ENCODE assay signal across 1 cellular context in the genomic region with DNA sequence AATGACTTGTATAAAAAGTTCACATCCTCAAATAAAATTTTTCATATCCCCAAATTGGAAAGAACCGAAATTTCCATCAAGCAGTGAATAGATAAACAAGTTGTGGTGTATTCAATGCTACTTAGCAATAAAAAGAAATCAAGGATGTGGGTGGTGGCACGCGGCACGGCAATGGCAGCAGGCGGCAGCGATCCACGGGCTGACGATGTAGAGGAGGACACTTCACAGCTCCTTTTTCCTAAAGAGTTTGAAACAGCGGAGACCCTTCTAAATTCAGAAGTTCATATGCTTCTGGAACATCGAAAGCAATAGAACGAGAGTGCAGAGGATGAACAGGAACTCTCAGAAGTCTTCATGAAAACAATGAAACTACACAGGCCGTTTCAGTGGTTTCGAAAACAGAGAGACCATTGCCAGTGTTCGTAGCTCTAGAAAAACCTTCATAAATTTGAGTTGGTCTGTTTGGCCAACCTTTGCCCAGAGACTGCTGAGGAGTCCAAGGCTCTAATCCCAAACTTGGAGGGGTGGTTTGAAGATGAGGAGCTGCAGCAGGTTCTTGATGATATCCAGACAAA.
TF ChIP-seq lines count a peak whose summit lies in the region.

No MANE protein-coding gene starts in this region.

TF ChIP-seq in K562, 482 proteins besides CTCF, POLR2A, EP300 and RAD21:
- no peak for TF ChIP-seq MCM5 (IDR thresholded peaks at IDR 0.05; ENCODE audit: low read depth)
- no peak for TF ChIP-seq CREM (IDR thresholded peaks at IDR 0.05; ENCODE audit: low read depth)
- TF ChIP-seq SNRNP70 (optimal IDR thresholded peaks at IDR 0.05; ENCODE audit: low read depth, low read length) = no peak
- TF ChIP-seq, protein P1, sequence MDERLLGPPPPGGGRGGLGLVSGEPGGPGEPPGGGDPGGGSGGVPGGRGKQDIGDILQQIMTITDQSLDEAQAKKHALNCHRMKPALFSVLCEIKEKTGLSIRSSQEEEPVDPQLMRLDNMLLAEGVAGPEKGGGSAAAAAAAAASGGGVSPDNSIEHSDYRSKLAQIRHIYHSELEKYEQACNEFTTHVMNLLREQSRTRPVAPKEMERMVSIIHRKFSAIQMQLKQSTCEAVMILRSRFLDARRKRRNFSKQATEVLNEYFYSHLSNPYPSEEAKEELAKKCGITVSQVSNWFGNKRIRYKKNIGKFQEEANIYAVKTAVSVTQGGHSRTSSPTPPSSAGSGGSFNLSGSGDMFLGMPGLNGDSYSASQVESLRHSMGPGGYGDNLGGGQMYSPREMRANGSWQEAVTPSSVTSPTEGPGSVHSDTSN (CRISPR knock-in tag; IDR thresholded peaks at IDR 0.05; ENCODE audit: low read depth) = no peak
- TF ChIP-seq, protein P1 (tag; conservative IDR thresholded peaks at IDR 0.05; ENCODE audit: low read depth) = no peak
- TF ChIP-seq, protein P2, sequence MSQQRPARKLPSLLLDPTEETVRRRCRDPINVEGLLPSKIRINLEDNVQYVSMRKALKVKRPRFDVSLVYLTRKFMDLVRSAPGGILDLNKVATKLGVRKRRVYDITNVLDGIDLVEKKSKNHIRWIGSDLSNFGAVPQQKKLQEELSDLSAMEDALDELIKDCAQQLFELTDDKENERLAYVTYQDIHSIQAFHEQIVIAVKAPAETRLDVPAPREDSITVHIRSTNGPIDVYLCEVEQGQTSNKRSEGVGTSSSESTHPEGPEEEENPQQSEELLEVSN (IDR thresholded peaks at IDR 0.05; ENCODE audit: borderline replicate concordance in 1 of 2, extremely low read depth in 1 of 2, insufficient read depth in 1 of 2, insufficient read length in 1 of 2, low read depth in 1 of 2, low read length in 1 of 2, poor library complexity in 1 of 2, severe bottlenecking in 1 of 2) = peak in 1 of 2 experiments; percentile 11
- TF ChIP-seq ZKSCAN1 (IDR thresholded peaks at IDR 0.05; ENCODE audit: low read depth, low read length) = no peak
